In genomic region chr7:115297651-115298050, GRCh38 we compare ENCODE assay signal across 10 cellular contexts.
DNase-seq lines count a peak whose midpoint lies in the region; ATAC-seq lines count a peak whose summit lies in the region.
"Had no signal": no experiment of that assay in that cellular context is flagged by ENCODE, and none has a peak within 500 bp of the region (broad histone marks: within the 10 kb centered on the region; RNA-seq: fewer than 3 reads in every experiment).

No MANE protein-coding gene starts in this region.

- DNase-seq in DMS53 treated with DMSO at 0.1 percent for 48 hours (lab: John Stamatoyannopoulos, UW; ENCODE audit: unreplicated experiment) (peak; percentile 27), NCI-H446 (lab: John Stamatoyannopoulos, UW) (peak; percentile 20 to 60), dermis blood vessel endothelial cell (peak; percentile 73), mucosa of gallbladder (ENCODE audit: low spot score) (peak; percentile 17), UCSD-AML1 (lab: John Stamatoyannopoulos, UW; ENCODE audit: unreplicated experiment) (no peak), HuH-7.5 (ENCODE audit: low spot score) (no peak)
- DNase-seq: activated CD8-positive, alpha-beta memory T cell treated with anti-CD3 and anti-CD28 coated beads, Interleukin-2, amount 50 U/mL, for 4 hours; NCI-H187 had no signal

- no peak for ATAC-seq in HG03439 (IDR thresholded peaks at IDR 0.05; ENCODE audit: unreplicated experiment)
- no peak for ATAC-seq in GM18861 (IDR thresholded peaks at IDR 0.05; ENCODE audit: unreplicated experiment)

Comparison
In these comparisons a context has a peak if more than half of its experiments do, and no peak if none do; other contexts are left out.
1. DNase-seq: peak in DMS53 treated with DMSO at 0.1 percent for 48 hours (single experiment), NCI-H446 (2 of 2), dermis blood vessel endothelial cell (single experiment) and mucosa of gallbladder (single experiment); none in UCSD-AML1 (single experiment) and HuH-7.5 (single experiment).